Comparison of ENCODE assay signal across 10 cellular contexts in the genomic region with DNA sequence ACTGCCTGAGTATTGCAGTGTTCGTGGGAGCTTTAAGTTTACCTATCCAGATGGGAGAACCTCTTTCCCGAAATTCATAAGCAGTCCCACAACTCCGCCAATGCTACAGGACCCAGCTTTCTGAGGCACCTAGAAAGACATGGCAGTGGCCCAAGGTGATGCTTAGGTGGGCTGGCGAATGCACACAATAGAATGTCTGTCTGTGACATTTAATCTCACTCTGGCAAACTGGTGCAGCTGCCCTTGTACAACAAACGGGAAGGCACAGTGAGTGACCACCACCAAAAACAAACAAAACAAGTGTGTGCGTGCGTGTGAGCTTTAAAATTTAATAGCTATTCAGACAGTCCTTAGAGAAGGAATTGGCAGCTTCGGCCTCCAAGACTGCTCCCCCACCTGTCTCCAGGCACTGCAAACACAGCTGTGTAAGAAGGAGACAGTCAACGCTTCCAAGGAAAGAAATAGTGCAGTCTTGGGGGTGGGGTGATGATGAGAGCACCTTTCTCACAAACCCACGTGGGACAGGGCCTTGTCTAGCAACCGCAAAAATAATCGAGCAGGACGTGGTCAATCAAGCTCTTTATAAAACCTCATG.
DNase-seq lines count a peak whose midpoint lies in the region; ATAC-seq and TF ChIP-seq lines count a peak whose summit lies in the region.
"Had no signal": no experiment of that assay in that cellular context is flagged by ENCODE, and none has a peak within 500 bp of the region (broad histone marks: within the 10 kb centered on the region; RNA-seq: fewer than 3 reads in every experiment).

No MANE protein-coding gene starts in this region.

- H3K27me3 ChIP-seq in gastroesophageal sphincter = no peaks in the 10 kb centered on the region
- H3K27me3 ChIP-seq in skeletal muscle tissue (ENCODE audit: control insufficient read depth in 3 of 3, insufficient read depth in 3 of 3, low read length in 3 of 3) = no peaks in the 10 kb centered on the region
- no peaks in the 10 kb centered on the region for H3K27me3 ChIP-seq in MG63
- no peaks in the 10 kb centered on the region for H3K27me3 ChIP-seq in thyroid gland

- intact Hi-C loops in thyroid gland (cut with DNase I) = no loop called here

- no peaks in the 10 kb centered on the region for H3K9me3 ChIP-seq in gastroesophageal sphincter
- no peaks in the 10 kb centered on the region for H3K9me3 ChIP-seq in skeletal muscle tissue (ENCODE audit: control insufficient read depth in 3 of 3, low read length in 3 of 3)
- no peaks in the 10 kb centered on the region for H3K9me3 ChIP-seq in MG63
- H3K9me3 ChIP-seq in thyroid gland = no peaks in the 10 kb centered on the region

- H3K4me1 ChIP-seq in gastroesophageal sphincter (peaks cover 3 to 59% (median 21%) of the 10 kb centered on the region in 3 donors), skeletal muscle tissue (ENCODE audit: control insufficient read depth in 3 of 3, insufficient read depth in 3 of 3, low read length in 3 of 3) (peaks cover 0 to 4% (median 3%) of the 10 kb centered on the region in 3 donors), thyroid gland (peaks cover 0 to 6% of the 10 kb centered on the region in 2 donors)

- H3K36me3 ChIP-seq in gastroesophageal sphincter (no peaks in the 10 kb centered on the region), skeletal muscle tissue (ENCODE audit: control insufficient read depth in 3 of 3, insufficient read depth in 3 of 3, low read length in 3 of 3) (no peaks in the 10 kb centered on the region), MG63 (no peaks in the 10 kb centered on the region), thyroid gland (no peaks in the 10 kb centered on the region)

- DNase-seq in ELF-1 (ENCODE audit: low read depth, low spot score) (peak; percentile 2), NCI-H2196 treated with DMSO at 0.1 percent for 48 hours (lab: John Stamatoyannopoulos, UW; ENCODE audit: unreplicated experiment) (peak; percentile 77), MG63 (no peak), thyroid gland (no peak), Kasumi-1 (lab: John Stamatoyannopoulos, UW) (no peak), NOMO-1 (lab: John Stamatoyannopoulos, UW; ENCODE audit: unreplicated experiment in 2 of 2) (no peak)
- DNase-seq: Calu3, NCI-H526 treated with DMSO at 0.1 percent for 48 hours had no signal

- TF ChIP-seq POLR2A in gastroesophageal sphincter (IDR thresholded peaks at IDR 0.05) (no peak), thyroid gland (IDR thresholded peaks at IDR 0.05) (no peak)

- H3K9ac ChIP-seq in skeletal muscle tissue (ENCODE audit: low read depth in 1 of 3, low read length in 3 of 3) = no peak overlapping the region

- no peak for ATAC-seq in gastroesophageal sphincter

- H3K27ac ChIP-seq in gastroesophageal sphincter (peak overlapping the region; percentile 81 to 90 (median 86)), skeletal muscle tissue (ENCODE audit: low read depth, low read length) (peak overlapping the region; percentile 17), thyroid gland (peak overlapping the region in 1 of 3 donors; percentile 21)

- TF ChIP-seq CTCF in gastroesophageal sphincter (IDR thresholded peaks at IDR 0.05) (no peak), thyroid gland (IDR thresholded peaks at IDR 0.05) (no peak)

- H3K4me3 ChIP-seq in gastroesophageal sphincter (no peak overlapping the region), skeletal muscle tissue (ENCODE audit: low read length in 3 of 3) (no peak overlapping the region), MG63 (no peak overlapping the region), thyroid gland (replicated peaks in 1 of 3) (no peak overlapping the region)

- 50 to 70% methylated on average over 8 to 11 of the region's 13 CpGs for WGBS in gastroesophageal sphincter (ENCODE audit: low coverage in 1 of 2), 2 donors
- WGBS in thyroid gland, 2 donors = 81 to 90% methylated on average over 13 of the region's 13 CpGs

- no peak for TF ChIP-seq EP300 in gastroesophageal sphincter (IDR thresholded peaks at IDR 0.05)

Comparison
In these comparisons a context has a peak if more than half of its experiments do, and no peak if none do; other contexts are left out.
1. DNase-seq: peak in ELF-1 (single experiment) and NCI-H2196 treated with DMSO at 0.1 percent for 48 hours (single experiment); none in MG63 (single experiment), thyroid gland (0 of 2), Kasumi-1 (0 of 2) and NOMO-1 (0 of 2).